Comparison of ENCODE assay signal across 17 cellular contexts in the genomic region with DNA sequence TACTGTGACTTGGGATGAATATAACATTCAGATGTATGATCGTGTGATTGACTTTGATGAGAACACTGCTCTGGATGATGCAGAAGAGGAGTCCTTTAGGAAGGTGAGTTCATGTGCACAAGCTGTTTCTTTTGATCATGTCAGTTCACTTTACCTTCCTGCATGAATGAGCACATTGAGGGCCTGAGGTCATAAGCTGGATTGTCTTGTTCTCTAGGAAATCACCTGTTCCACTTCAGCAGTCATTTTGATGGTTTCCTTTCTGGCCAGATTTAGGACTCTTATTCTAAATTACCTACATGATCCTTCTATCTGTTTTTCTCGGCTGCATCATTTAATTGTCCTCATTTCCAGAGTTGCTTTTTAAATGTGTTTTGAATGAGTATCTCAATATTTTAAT. TPM values are rescaled to one million over a fixed set of nuclear protein-coding genes. Genes with fewer than 3 reads are reported as not detected.
DNase-seq lines count a peak whose midpoint lies in the region; ATAC-seq and TF ChIP-seq lines count a peak whose summit lies in the region.
"Had no signal": no experiment of that assay in that cellular context is flagged by ENCODE, and none has a peak within 500 bp of the region (broad histone marks: within the 10 kb centered on the region; RNA-seq: fewer than 3 reads in every experiment).

No MANE protein-coding gene starts in this region.

- no peak for TF ChIP-seq CTCF in osteoblast (IDR thresholded peaks at IDR 0.05; ENCODE audit: extremely low read depth, low read depth, low read length)

- peaks cover 33% of the 10 kb centered on the region for H3K36me3 Mint-ChIP-seq in activated CD4-positive, alpha-beta T cell treated with anti-CD3 and anti-CD28 coated beads, Interleukin-2, amount 10 ng/mL, durations not matched to agents 24 days and 14 days (ENCODE audit: low read depth)
- H3K36me3 Mint-ChIP-seq in activated T-helper 17 cell treated with anti-CD3 and anti-CD28 coated beads, Interleukin-2, amount 50 U/mL, for 72 hours (ENCODE audit: low read depth), result peaks cover 46% of the 10 kb centered on the region

- no peak overlapping the region for H3K4me2 ChIP-seq in osteoblast (ENCODE audit: insufficient read depth, low read length)
- H3K4me2 ChIP-seq: PC-9 had no signal

- no peak overlapping the region for H2AFZ ChIP-seq in osteoblast (ENCODE audit: low read length)
- H2AFZ ChIP-seq: PC-9 had no signal

- H3K4me3 ChIP-seq in osteoblast (ENCODE audit: insufficient read depth, low read length), result no peak overlapping the region
- H3K4me3 ChIP-seq: gastrocnemius medialis, PC-9, transverse colon had no signal

- no peak for DNase-seq in activated CD4-positive, alpha-beta T cell treated with anti-CD3 and anti-CD28 coated beads, Interleukin-2, amount 10 ng/mL, durations not matched to agents 24 days and 14 days
- DNase-seq in activated CD4-positive, alpha-beta T cell treated with anti-CD3 and anti-CD28 coated beads for 4 hours, result no peak
- DNase-seq in GM19240 (ENCODE audit: insufficient read length, low spot score), result peak; percentile 8
- DNase-seq in renal cortical epithelial cell (ENCODE audit: low read depth), result peak; percentile 87
- no peak for DNase-seq in occipital lobe (lab: John Stamatoyannopoulos, UW)
- DNase-seq in osteoblast (ENCODE audit: insufficient read length, low spot score, missing footprints), result no peak
- DNase-seq: activated T-cell treated with anti-CD3 and anti-CD28 coated beads, Interleukin-2, amount 50 U/mL, for 48 hours; brain microvascular endothelial cell; effector CD8-positive, alpha-beta T cell; gastrocnemius medialis; GOT3; NCI-H226; PC-9; transverse colon had no signal

- H3K9me3 Mint-ChIP-seq in activated CD4-positive, alpha-beta T cell treated with anti-CD3 and anti-CD28 coated beads, Interleukin-2, amount 10 ng/mL, durations not matched to agents 24 days and 14 days, result no peaks in the 10 kb centered on the region
- no peaks in the 10 kb centered on the region for H3K9me3 Mint-ChIP-seq in activated T-helper 17 cell treated with anti-CD3 and anti-CD28 coated beads, Interleukin-2, amount 50 U/mL, for 72 hours

- ATAC-seq in activated T-helper 17 cell treated with anti-CD3 and anti-CD28 coated beads, Interleukin-2, amount 50 U/mL, for 72 hours (replicated peaks), result no peak
- ATAC-seq in HG03135 (IDR thresholded peaks at IDR 0.05; ENCODE audit: unreplicated experiment), result no peak
- ATAC-seq: gastrocnemius medialis had no signal

- peaks cover 10% of the 10 kb centered on the region for H3K4me1 ChIP-seq in osteoblast (ENCODE audit: insufficient read depth, low read length)

- H3K4me3 Mint-ChIP-seq in activated CD4-positive, alpha-beta T cell treated with anti-CD3 and anti-CD28 coated beads, Interleukin-2, amount 10 ng/mL, durations not matched to agents 24 days and 14 days, result no peak overlapping the region
- peak overlapping the region; percentile 46 for H3K4me3 Mint-ChIP-seq in activated T-helper 17 cell treated with anti-CD3 and anti-CD28 coated beads, Interleukin-2, amount 50 U/mL, for 72 hours

- peaks cover 19% of the 10 kb centered on the region for H3K79me2 ChIP-seq in osteoblast (ENCODE audit: insufficient read depth, low read length)

- H4K20me1 ChIP-seq in osteoblast (ENCODE audit: insufficient read depth, low read length), result no peaks in the 10 kb centered on the region

- no peaks in the 10 kb centered on the region for H3K9me3 ChIP-seq in osteoblast (ENCODE audit: low read depth, low read length)
- H3K9me3 ChIP-seq: gastrocnemius medialis, transverse colon had no signal

- H3K27ac Mint-ChIP-seq in activated CD4-positive, alpha-beta T cell treated with anti-CD3 and anti-CD28 coated beads, Interleukin-2, amount 10 ng/mL, durations not matched to agents 24 days and 14 days, result peak overlapping the region; percentile 60
- H3K27ac Mint-ChIP-seq in activated T-helper 17 cell treated with anti-CD3 and anti-CD28 coated beads, Interleukin-2, amount 50 U/mL, for 72 hours, result no peak overlapping the region

- peaks cover 18% of the 10 kb centered on the region for H3K36me3 ChIP-seq in osteoblast (ENCODE audit: insufficient read depth, low read length)

- no peak overlapping the region for H3K27ac ChIP-seq in osteoblast (ENCODE audit: low read depth, low read length)
- H3K27ac ChIP-seq: brain microvascular endothelial cell, gastrocnemius medialis, PC-9, transverse colon had no signal

- H3K27me3 Mint-ChIP-seq in activated CD4-positive, alpha-beta T cell treated with anti-CD3 and anti-CD28 coated beads, Interleukin-2, amount 10 ng/mL, durations not matched to agents 24 days and 14 days, result no peaks in the 10 kb centered on the region
- no peaks in the 10 kb centered on the region for H3K27me3 Mint-ChIP-seq in activated T-helper 17 cell treated with anti-CD3 and anti-CD28 coated beads, Interleukin-2, amount 50 U/mL, for 72 hours

- H3K4me1 Mint-ChIP-seq in activated CD4-positive, alpha-beta T cell treated with anti-CD3 and anti-CD28 coated beads, Interleukin-2, amount 10 ng/mL, durations not matched to agents 24 days and 14 days, result peaks cover 32% of the 10 kb centered on the region
- H3K4me1 Mint-ChIP-seq in activated T-helper 17 cell treated with anti-CD3 and anti-CD28 coated beads, Interleukin-2, amount 50 U/mL, for 72 hours, result peaks cover 13% of the 10 kb centered on the region

- intact Hi-C loops in activated CD4-positive, alpha-beta T cell treated with anti-CD3 and anti-CD28 coated beads, Interleukin-2, amount 10 ng/mL, durations not matched to agents 24 days and 14 days (cut with micrococcal nuclease), result no loop called here

- no peaks in the 10 kb centered on the region for H3K27me3 ChIP-seq in osteoblast (ENCODE audit: insufficient read depth, low read length)
- H3K27me3 ChIP-seq: brain microvascular endothelial cell, gastrocnemius medialis, transverse colon had no signal

RNA-seq across cellular contexts. Expression of gene RCN2, which starts 4.1 kb away (rescaled TPM):
- 35.1 and 40.5 TPM in 2 replicates for total RNA-seq in activated CD4-positive, alpha-beta T cell treated with anti-CD3 and anti-CD28 coated beads, Interleukin-2, amount 10 ng/mL, durations not matched to agents 24 days and 14 days
- total RNA-seq in activated T-helper 17 cell treated with anti-CD3 and anti-CD28 coated beads, Interleukin-2, amount 50 U/mL, for 72 hours, result 10 to 100 TPM; 18.1 to 27.5 TPM
- total RNA-seq in renal cortical epithelial cell (38.9 and 51.7 TPM in 2 replicates), occipital lobe (68.0 TPM), osteoblast (50.3 and 54.8 TPM in 2 replicates)

RNA-seq across cellular contexts. Expression of gene SCAPER, which starts 30.5 kb away (rescaled TPM):
- 24.3 and 31.0 TPM in 2 replicates for total RNA-seq in activated CD4-positive, alpha-beta T cell treated with anti-CD3 and anti-CD28 coated beads, Interleukin-2, amount 10 ng/mL, durations not matched to agents 24 days and 14 days
- total RNA-seq in activated T-helper 17 cell treated with anti-CD3 and anti-CD28 coated beads, Interleukin-2, amount 50 U/mL, for 72 hours, result 10 to 100 TPM; 25.8 to 56.7 TPM
- total RNA-seq in renal cortical epithelial cell (7.3 and 11.7 TPM in 2 replicates), occipital lobe (80.0 TPM), osteoblast (8.3 and 10.6 TPM in 2 replicates)

RNA-seq across cellular contexts. Expression of gene PSTPIP1, which starts 59.3 kb away (rescaled TPM):
- 182 and 186 TPM in 2 replicates for total RNA-seq in activated CD4-positive, alpha-beta T cell treated with anti-CD3 and anti-CD28 coated beads, Interleukin-2, amount 10 ng/mL, durations not matched to agents 24 days and 14 days
- total RNA-seq in activated T-helper 17 cell treated with anti-CD3 and anti-CD28 coated beads, Interleukin-2, amount 50 U/mL, for 72 hours, result 100 to 1,000 TPM; 125 to 137 TPM
- not detected in 2 replicates for total RNA-seq in renal cortical epithelial cell
- 0.62 TPM for total RNA-seq in occipital lobe
- total RNA-seq in osteoblast, result not detected in 2 replicates
- total RNA-seq: LHCN-M2, PC-9 had no signal

Comparison
In these comparisons a context has a peak if more than half of its experiments do, and no peak if none do; other contexts are left out.
1. DNase-seq: peak in GM19240 (single experiment) and renal cortical epithelial cell (single experiment); none in activated CD4-positive, alpha-beta T cell treated with anti-CD3 and anti-CD28 coated beads, Interleukin-2, amount 10 ng/mL, durations not matched to agents 24 days and 14 days (single experiment), activated CD4-positive, alpha-beta T cell treated with anti-CD3 and anti-CD28 coated beads for 4 hours (0 of 2), occipital lobe (single experiment) and osteoblast (single experiment).
2. RNA of gene PSTPIP1, which starts 59.3 kb away (total RNA-seq): 182 to 186 TPM in activated CD4-positive, alpha-beta T cell treated with anti-CD3 and anti-CD28 coated beads, Interleukin-2, amount 10 ng/mL, durations not matched to agents 24 days and 14 days and 125 to 137 TPM in activated T-helper 17 cell treated with anti-CD3 and anti-CD28 coated beads, Interleukin-2, amount 50 U/mL, for 72 hours; 0.62 TPM in occipital lobe (single experiment), not detected in renal cortical epithelial cell and not detected in osteoblast; every median in the first group is over 10 times any median in the second.